7 cellular contexts compared by ENCODE assay signal in genomic region chr1:26274801-26275425, GRCh38. TPM values are rescaled to one million over a fixed set of nuclear protein-coding genes. Genes with fewer than 3 reads are reported as not detected.
DNase-seq lines count a peak whose midpoint lies in the region; ATAC-seq, FAIRE-seq and TF ChIP-seq lines count a peak whose summit lies in the region.

No MANE protein-coding gene starts in this region.

- peaks cover 1% of the 10 kb centered on the region for H3K27me3 Mint-ChIP-seq in HFFc6 (ENCODE audit: insufficient read depth)

- peaks cover 2 to 9% of the 10 kb centered on the region in 2 experiments for H4K20me1 ChIP-seq in H1 (replicated peaks in 1 of 2; ENCODE audit: control insufficient read depth in 1 of 2, insufficient read depth in 2 of 2, low read length in 2 of 2)

- H3K27ac ChIP-seq in SJCRH30 (peak overlapping the region; percentile 67; the same call in 1 of the 2 replicates), H1 (ENCODE audit: low read depth, low read length) (peak overlapping the region; percentile 26; the same call in 1 of the 2 replicates), skeletal muscle tissue (ENCODE audit: low read depth, low read length) (peak overlapping the region; percentile 56)

- H2AK5ac ChIP-seq in H1 (ENCODE audit: low read depth, low read length): no peak overlapping the region

- no peak overlapping the region for H3K18ac ChIP-seq in H1 (ENCODE audit: extremely low read depth, low read length)

- H3K4me3 ChIP-seq in SJCRH30 (no peak overlapping the region), H1 (ENCODE audit: extremely low read depth in 1 of 4, insufficient read depth in 2 of 4, low read depth in 3 of 4, low read length in 4 of 4) (no peak overlapping the region), skeletal muscle tissue (ENCODE audit: low read length in 3 of 3) (no peak overlapping the region)

- H2BK5ac ChIP-seq in H1 (ENCODE audit: low read depth, low read length): peak overlapping the region; percentile 2; the same call in 1 of the 2 replicates

- H4K5ac ChIP-seq in H1 (ENCODE audit: insufficient read length, low read depth, low read length): no peak overlapping the region

- POLR2A ChIA-PET in H1 (lab: Charles Lee; ENCODE audit: partially characterized antibody): interaction anchor here (0.8 to 1.9 kb wide), 5 partner anchors 10 to 197 kb away, joined by 3 to 5 read pairs (median 4); partner anchors contain the start of gene LIN28A

- H3K79me2 ChIP-seq in H1 (ENCODE audit: control insufficient read depth in 1 of 2, insufficient read depth in 2 of 2, low read length in 2 of 2): no peaks in the 10 kb centered on the region

- no peaks in the 10 kb centered on the region; the same call in 1 of the 2 replicates for H3K23me2 ChIP-seq in H1 (ENCODE audit: low read depth, low read length)

- H3K23ac ChIP-seq in H1 (ENCODE audit: insufficient read length): no peak overlapping the region

- H3K79me1 ChIP-seq in H1 (ENCODE audit: low read depth, low read length): no peaks in the 10 kb centered on the region

- ATAC-seq in omental fat pad (ENCODE audit: low FRiP score): no peak

- TF ChIP-seq EP300 in H1 (IDR thresholded peaks at IDR 0.05; ENCODE audit: borderline replicate concordance in 1 of 2, low read depth in 2 of 2, low read length in 2 of 2): no peak

- H3K36me3 Mint-ChIP-seq in HFFc6 (ENCODE audit: low read depth): peaks cover 30% of the 10 kb centered on the region

- H3K56ac ChIP-seq in H1 (replicated peaks; ENCODE audit: insufficient read length, low read depth, low read length): no peak overlapping the region

- no peak overlapping the region for H2BK120ac ChIP-seq in H1 (replicated peaks; ENCODE audit: low read depth, low read length)

- no peak for TF ChIP-seq RAD21 in H1 (IDR thresholded peaks at IDR 0.05 in 1 of 2, conservative IDR thresholded peaks at IDR 0.05 in 1 of 2; ENCODE audit: low read depth in 2 of 2, low read length in 2 of 2)

- H4K8ac ChIP-seq in H1 (ENCODE audit: extremely low read depth, insufficient read depth, low read length): no peak overlapping the region

- WGBS in H1 (ENCODE audit: extremely low coverage in 1 of 2, insufficient coverage in 1 of 2, insufficient read length in 1 of 2, insufficient replicate concordance in 2 of 2, low coverage in 1 of 2, low lambda C conversion rate in 2 of 2, missing lambda C conversion rate in 1 of 2), 2 experiments: 95% methylated on average over 10 of the region's 11 CpGs; no CpG with 5 or more reads in 1 of the 2 experiments

- H3K27me3 ChIP-seq in SJCRH30: no peaks in the 10 kb centered on the region
- no peaks in the 10 kb centered on the region for H3K27me3 ChIP-seq in H1 (replicated peaks in 1 of 4; ENCODE audit: control insufficient read depth in 3 of 4, extremely low read depth in 1 of 4, insufficient read depth in 3 of 4, low read length in 3 of 4)
- no peaks in the 10 kb centered on the region for H3K27me3 ChIP-seq in skeletal muscle tissue (ENCODE audit: control insufficient read depth in 3 of 3, insufficient read depth in 3 of 3, low read length in 3 of 3)

- no peaks in the 10 kb centered on the region for H3K9me3 Mint-ChIP-seq in HFFc6

- H3K36me3 ChIP-seq in SJCRH30: peaks cover 45% of the 10 kb centered on the region
- H3K36me3 ChIP-seq in H1 (ENCODE audit: control insufficient read depth in 2 of 4, insufficient read depth in 4 of 4, low read length in 3 of 4): peaks cover 34 to 59% (median 54%) of the 10 kb centered on the region in 4 experiments
- H3K36me3 ChIP-seq in skeletal muscle tissue (ENCODE audit: control insufficient read depth in 3 of 3, insufficient read depth in 3 of 3, low read length in 3 of 3): peaks cover 57 to 75% (median 58%) of the 10 kb centered on the region in 3 donors

- peaks cover 42% of the 10 kb centered on the region for H3K4me1 ChIP-seq in SJCRH30
- peaks cover 2 to 13% (median 5%) of the 10 kb centered on the region in 4 experiments for H3K4me1 ChIP-seq in H1 (replicated peaks in 1 of 4; ENCODE audit: control insufficient read depth in 3 of 4, insufficient read depth in 4 of 4, low read length in 3 of 4)
- peaks cover 53 to 72% (median 55%) of the 10 kb centered on the region in 3 donors for H3K4me1 ChIP-seq in skeletal muscle tissue (ENCODE audit: control insufficient read depth in 3 of 3, insufficient read depth in 3 of 3, low read length in 3 of 3)

- no peak overlapping the region for H3K4me2 ChIP-seq in H1 (ENCODE audit: insufficient read depth in 1 of 2, low read depth in 2 of 2, low read length in 2 of 2)

- H3K4me3 Mint-ChIP-seq in HFFc6: peak overlapping the region; percentile 70

- H3K9me3 ChIP-seq in SJCRH30 (replicated peaks): no peaks in the 10 kb centered on the region
- H3K9me3 ChIP-seq in H1 (ENCODE audit: insufficient read depth in 2 of 2, low read depth in 1 of 2, low read length in 1 of 2): no peaks in the 10 kb centered on the region
- no peaks in the 10 kb centered on the region for H3K9me3 ChIP-seq in skeletal muscle tissue (ENCODE audit: control insufficient read depth in 3 of 3, low read length in 3 of 3)

- H4K91ac ChIP-seq in H1 (replicated peaks; ENCODE audit: insufficient read length, low read length): no peak overlapping the region

- no peak overlapping the region for H3K4ac ChIP-seq in H1 (replicated peaks; ENCODE audit: insufficient read length, low read depth, low read length)

- H3K4me1 Mint-ChIP-seq in HFFc6 (ENCODE audit: low read depth): peaks cover 60% of the 10 kb centered on the region

- H2BK12ac ChIP-seq in H1 (ENCODE audit: low read depth, low read length): no peak overlapping the region

- CTCF ChIA-PET in H1 (lab: Charles Lee; ENCODE audit: partially characterized antibody): interaction anchor here (0.7 to 39.7 kb wide), 23 partner anchors 10 to 430 kb away, joined by 3 to 1530 read pairs (median 4); partner anchors contain the start of genes CATSPER4, CD52, CEP85 and CNKSR1

- peak overlapping the region; percentile 97 for H3K27ac Mint-ChIP-seq in HFFc6

- no peak overlapping the region for H2AFZ ChIP-seq in H1 (ENCODE audit: low read length)

- no peak overlapping the region for H2BK15ac ChIP-seq in H1 (ENCODE audit: low read length)

- no peak overlapping the region for H3K14ac ChIP-seq in H1 (ENCODE audit: insufficient read length)

- H3K9ac ChIP-seq in H1 (replicated peaks in 1 of 4; ENCODE audit: extremely low read depth in 1 of 4, low read depth in 3 of 4, low read length in 3 of 4): no peak overlapping the region
- no peak overlapping the region for H3K9ac ChIP-seq in skeletal muscle tissue (ENCODE audit: low read depth in 1 of 3, low read length in 3 of 3)

- no peak overlapping the region for H2BK20ac ChIP-seq in H1 (ENCODE audit: low read length)

- no peak for TF ChIP-seq CTCF in HFFc6 (IDR thresholded peaks at IDR 0.05)
- no peak for TF ChIP-seq CTCF in H1 (IDR thresholded peaks at IDR 0.05; ENCODE audit: control extremely low read depth in 1 of 3, insufficient read depth in 1 of 3, low read depth in 1 of 3, low read length in 3 of 3)
- no peak for TF ChIP-seq CTCF in omental fat pad (IDR thresholded peaks at IDR 0.05)

- no peak for TF ChIP-seq POLR2A in H1 (IDR thresholded peaks at IDR 0.05; ENCODE audit: control extremely low read depth in 1 of 2, low read depth in 2 of 2, low read length in 2 of 2)

- DNase-seq in HFFc6 (peak; percentile 45), SJCRH30 (no peak), H1 (ENCODE audit: low read depth in 1 of 2, low spot score in 2 of 2) (no peak), omental fat pad (ENCODE audit: low spot score) (no peak), NCI-H128 (lab: John Stamatoyannopoulos, UW; ENCODE audit: unreplicated experiment) (no peak), NCI-H345 (lab: John Stamatoyannopoulos, UW) (no peak)

- no peak for FAIRE-seq in H1 (lab: Jason Lieb, UNC)

RNA-seq across cellular contexts. Expression of gene SH3BGRL3, which starts 5.0 kb away (rescaled TPM):
- 100 to 1,000 TPM; 731 to 914 (median 779) TPM for total RNA-seq in HFFc6 (2021; fragmentation: NEBNext Ultra II Directional; extraction: Animal tissue kit (Norgen Biotek cat#: 25700))
- total RNA-seq in SJCRH30 (2014; rRNA removed; shearing (Covaris generic)): 41.5 and 43.4 TPM in 2 replicates
- 77.8 and 84.4 TPM in 2 replicates for total RNA-seq in H1 (2021; fragmentation: NEBNext Ultra II Directional; extraction: Animal tissue kit (Norgen Biotek cat#: 25700))
- polyA plus RNA-seq in H1 (2011; rRNA removed): 107 and 120 TPM in 2 replicates
- polyA plus RNA-seq in H1 (2011; cell fraction: cytosol; rRNA removed): 40.4 TPM
- 52.7 TPM for polyA plus RNA-seq in H1 (2011; cell fraction: nucleus; rRNA removed)
- polyA plus RNA-seq in H1 (2012, experiment 1 of 2): 105 to 143 TPM (median 123 TPM) in 4 replicates
- polyA plus RNA-seq in H1 (2012, experiment 2 of 2): 118 TPM
- polyA plus RNA-seq in H1 (2013, experiment 1 of 2): 78.7 TPM
- 82.7 TPM for polyA plus RNA-seq in H1 (2013, experiment 2 of 2)
- 49.1 and 61.0 TPM in 2 replicates for polyA minus RNA-seq in H1 (2011; rRNA and poly(A)+ RNA removed)
- 55.9 TPM for polyA minus RNA-seq in H1 (2011; cell fraction: cytosol; rRNA and poly(A)+ RNA removed)
- polyA minus RNA-seq in H1 (2011; cell fraction: nucleus; rRNA and poly(A)+ RNA removed): 46.7 TPM
- total RNA-seq in skeletal muscle tissue (4.2 TPM), omental fat pad (100 to 1,000 TPM in 1 of 4 donors, 10 to 100 TPM in 3; 42.4 to 124 (median 82.4) TPM)

RNA-seq across cellular contexts. Expression of gene UBXN11, which starts 31.5 kb away (rescaled TPM):
- total RNA-seq in HFFc6 (2021; fragmentation: NEBNext Ultra II Directional; extraction: Animal tissue kit (Norgen Biotek cat#: 25700)): 10 to 100 TPM in 4 of 6 experiments, 1 to 10 TPM in 2; 9.5 to 11.9 (median 10.5) TPM
- total RNA-seq in SJCRH30 (2014; rRNA removed; shearing (Covaris generic)): 3.5 and 5.3 TPM in 2 replicates
- total RNA-seq in H1 (2021; fragmentation: NEBNext Ultra II Directional; extraction: Animal tissue kit (Norgen Biotek cat#: 25700)): 6.1 and 6.3 TPM in 2 replicates
- 10.4 and 14.8 TPM in 2 replicates for polyA plus RNA-seq in H1 (2011; rRNA removed)
- 15.3 TPM for polyA plus RNA-seq in H1 (2011; cell fraction: cytosol; rRNA removed)
- polyA plus RNA-seq in H1 (2011; cell fraction: nucleus; rRNA removed): 42.2 TPM
- polyA plus RNA-seq in H1 (2012, experiment 1 of 2): 9.8 to 12.4 TPM (median 11.7 TPM) in 4 replicates
- polyA plus RNA-seq in H1 (2012, experiment 2 of 2): 10.1 TPM
- polyA plus RNA-seq in H1 (2013, experiment 1 of 2): 6.9 TPM
- 6.1 TPM for polyA plus RNA-seq in H1 (2013, experiment 2 of 2)
- 7.2 and 7.3 TPM in 2 replicates for polyA minus RNA-seq in H1 (2011; rRNA and poly(A)+ RNA removed)
- 4.2 TPM for polyA minus RNA-seq in H1 (2011; cell fraction: cytosol; rRNA and poly(A)+ RNA removed)
- 14.1 TPM for polyA minus RNA-seq in H1 (2011; cell fraction: nucleus; rRNA and poly(A)+ RNA removed)
- 2.1 TPM for total RNA-seq in skeletal muscle tissue
- 10 to 100 TPM; 12.2 to 23.8 (median 17.7) TPM for total RNA-seq in omental fat pad

RNA-seq across cellular contexts. Expression of gene CEP85, which starts 40.9 kb away (rescaled TPM):
- total RNA-seq in HFFc6 (2021; fragmentation: NEBNext Ultra II Directional; extraction: Animal tissue kit (Norgen Biotek cat#: 25700)): 1 to 10 TPM; 4.9 to 8.6 (median 8.4) TPM
- total RNA-seq in SJCRH30 (2014; rRNA removed; shearing (Covaris generic)): 34.8 and 39.1 TPM in 2 replicates
- 35.3 and 40.4 TPM in 2 replicates for total RNA-seq in H1 (2021; fragmentation: NEBNext Ultra II Directional; extraction: Animal tissue kit (Norgen Biotek cat#: 25700))
- polyA plus RNA-seq in H1 (2011; rRNA removed): 37.4 and 43.7 TPM in 2 replicates
- 41.3 TPM for polyA plus RNA-seq in H1 (2011; cell fraction: cytosol; rRNA removed)
- polyA plus RNA-seq in H1 (2011; cell fraction: nucleus; rRNA removed): 70.9 TPM
- 31.0 to 35.0 TPM (median 33.0 TPM) in 4 replicates for polyA plus RNA-seq in H1 (2012, experiment 1 of 2)
- 14.0 TPM for polyA plus RNA-seq in H1 (2012, experiment 2 of 2)
- polyA plus RNA-seq in H1 (2013, experiment 1 of 2): 23.4 TPM
- polyA plus RNA-seq in H1 (2013, experiment 2 of 2): 21.4 TPM
- polyA minus RNA-seq in H1 (2011; rRNA and poly(A)+ RNA removed): 44.5 and 47.3 TPM in 2 replicates
- polyA minus RNA-seq in H1 (2011; cell fraction: cytosol; rRNA and poly(A)+ RNA removed): 22.5 TPM
- polyA minus RNA-seq in H1 (2011; cell fraction: nucleus; rRNA and poly(A)+ RNA removed): 34.8 TPM
- total RNA-seq in skeletal muscle tissue (25.1 TPM), omental fat pad (1 to 10 TPM; 4.3 to 6.1 (median 5.3) TPM)

RNA-seq across cellular contexts. Expression of gene CD52, which starts 42.8 kb away (rescaled TPM):
- total RNA-seq in HFFc6 (2021; fragmentation: NEBNext Ultra II Directional; extraction: Animal tissue kit (Norgen Biotek cat#: 25700)): not detected
- total RNA-seq in SJCRH30 (2014; rRNA removed; shearing (Covaris generic)): not detected in 2 replicates
- 2.4 TPM in 1 of 2 replicates, not detected in the other for total RNA-seq in H1 (2021; fragmentation: NEBNext Ultra II Directional; extraction: Animal tissue kit (Norgen Biotek cat#: 25700))
- polyA plus RNA-seq in H1 (2011; rRNA removed): 2.7 and 3.1 TPM in 2 replicates
- 3.6 TPM for polyA plus RNA-seq in H1 (2011; cell fraction: cytosol; rRNA removed)
- 2.0 TPM for polyA plus RNA-seq in H1 (2011; cell fraction: nucleus; rRNA removed)
- polyA plus RNA-seq in H1 (2012, experiment 1 of 2): 1.9 to 5.6 TPM (median 3.4 TPM) in 4 replicates
- 11.0 TPM for polyA plus RNA-seq in H1 (2012, experiment 2 of 2)
- 9.0 TPM for polyA plus RNA-seq in H1 (2013, experiment 1 of 2)
- polyA plus RNA-seq in H1 (2013, experiment 2 of 2): 8.5 TPM
- polyA minus RNA-seq in H1 (2011; rRNA and poly(A)+ RNA removed): 0.59 and 2.0 TPM in 2 replicates
- polyA minus RNA-seq in H1 (2011; cell fraction: cytosol; rRNA and poly(A)+ RNA removed): not detected
- polyA minus RNA-seq in H1 (2011; cell fraction: nucleus; rRNA and poly(A)+ RNA removed): not detected
- not detected for total RNA-seq in skeletal muscle tissue
- 100 to 1,000 TPM in 1 of 4 donors, 10 to 100 TPM in 1, 1 to 10 TPM in 1, not detected in 1; 4.3 to 227 (median 13.2) TPM for total RNA-seq in omental fat pad
